8 cellular contexts compared by ENCODE assay signal in genomic region chr7:54664235-54665228, GRCh38.
DNase-seq lines count a peak whose midpoint lies in the region; ATAC-seq and FAIRE-seq lines count a peak whose summit lies in the region.

No MANE protein-coding gene starts in this region.

- H3K9me3 Mint-ChIP-seq in stimulated activated naive CD8-positive, alpha-beta T cell treated with anti-CD3 and anti-CD28 coated beads, Interleukin-15, amount 100 ng/mL, for 72 hours = no peaks in the 10 kb centered on the region

- peaks cover 51% of the 10 kb centered on the region for H3K27me3 Mint-ChIP-seq in stimulated activated naive CD8-positive, alpha-beta T cell treated with anti-CD3 and anti-CD28 coated beads, Interleukin-15, amount 100 ng/mL, for 72 hours

- ATAC-seq in HG03064 (IDR thresholded peaks at IDR 0.05; ENCODE audit: low read depth, unreplicated experiment) = peak; percentile 81
- peak; percentile 77 for ATAC-seq in stimulated activated naive CD8-positive, alpha-beta T cell treated with anti-CD3 and anti-CD28 coated beads, Interleukin-15, amount 100 ng/mL, for 72 hours

- no peak for FAIRE-seq in GM18507 (lab: Jason Lieb, UNC)

- no peak overlapping the region for H3K27ac Mint-ChIP-seq in stimulated activated naive CD8-positive, alpha-beta T cell treated with anti-CD3 and anti-CD28 coated beads, Interleukin-15, amount 100 ng/mL, for 72 hours

- peak; percentile 71 for DNase-seq in Ammon's horn (ENCODE audit: low spot score)
- DNase-seq in GM18507 (ENCODE audit: extremely low spot score, insufficient read length, low read depth) = peak; percentile 23
- peak; percentile 71 for DNase-seq in NCI-H82 (lab: John Stamatoyannopoulos, UW)
- DNase-seq in cerebellar cortex (ENCODE audit: low spot score) = peak; percentile 17
- DNase-seq in left kidney (ENCODE audit: low read depth, low spot score) = peak; percentile 93
- peak; percentile 12 to 25 for DNase-seq in stimulated activated naive CD8-positive, alpha-beta T cell treated with anti-CD3 and anti-CD28 coated beads, Interleukin-15, amount 100 ng/mL, for 72 hours
- no peak for DNase-seq in NCI-H2081 treated with DMSO at 0.1 percent for 48 hours (lab: John Stamatoyannopoulos, UW)

- peaks cover 19% of the 10 kb centered on the region for H3K4me1 Mint-ChIP-seq in stimulated activated naive CD8-positive, alpha-beta T cell treated with anti-CD3 and anti-CD28 coated beads, Interleukin-15, amount 100 ng/mL, for 72 hours

- H3K4me3 Mint-ChIP-seq in stimulated activated naive CD8-positive, alpha-beta T cell treated with anti-CD3 and anti-CD28 coated beads, Interleukin-15, amount 100 ng/mL, for 72 hours = peak overlapping the region; percentile 13 to 35
